In genomic region chr12:117047810-117048584, GRCh38 we compare ENCODE assay signal across 10 cellular contexts. TPM values are rescaled to one million over a fixed set of nuclear protein-coding genes. Genes with fewer than 3 reads are reported as not detected.
DNase-seq lines count a peak whose midpoint lies in the region; ATAC-seq, FAIRE-seq and TF ChIP-seq lines count a peak whose summit lies in the region.
"Had no signal": no experiment of that assay in that cellular context is flagged by ENCODE, and none has a peak within 500 bp of the region (broad histone marks: within the 10 kb centered on the region; RNA-seq: fewer than 3 reads in every experiment).

No MANE protein-coding gene starts in this region.

- peaks cover 3% of the 10 kb centered on the region for H3K27me3 ChIP-seq in fibroblast of lung (ENCODE audit: control insufficient read depth, insufficient read depth, low read length)
- H3K27me3 ChIP-seq in mesendoderm (ENCODE audit: insufficient read depth, low read length, poor library complexity), result no peaks in the 10 kb centered on the region
- no peaks in the 10 kb centered on the region for H3K27me3 ChIP-seq in small intestine (ENCODE audit: control insufficient read depth in 2 of 2, insufficient read depth in 2 of 2, low read length in 2 of 2)

- no peaks in the 10 kb centered on the region for H4K20me1 ChIP-seq in fibroblast of lung (ENCODE audit: control insufficient read depth, extremely low read depth, insufficient read depth, low read length)

- H3K79me2 ChIP-seq in fibroblast of lung (ENCODE audit: control insufficient read depth, insufficient read depth, low read length), result no peaks in the 10 kb centered on the region
- H3K79me2 ChIP-seq in mesendoderm (ENCODE audit: control insufficient read depth, insufficient read depth, low read length), result no peaks in the 10 kb centered on the region

- H3K18ac ChIP-seq in mesendoderm (ENCODE audit: low read length), result no peak overlapping the region

- H3K4me2 ChIP-seq in fibroblast of lung (ENCODE audit: extremely low read depth, insufficient read depth, low read length) (no peak overlapping the region), mesendoderm (ENCODE audit: low read length) (no peak overlapping the region)

- H3K9me3 ChIP-seq in fibroblast of lung (ENCODE audit: control insufficient read depth, insufficient read depth, low read depth, low read length) (no peaks in the 10 kb centered on the region), small intestine (ENCODE audit: control insufficient read depth, low read depth) (no peaks in the 10 kb centered on the region)

- no peak overlapping the region for H2AK5ac ChIP-seq in mesendoderm (ENCODE audit: low read length)

- H4K8ac ChIP-seq in mesendoderm (ENCODE audit: low read depth, low read length), result no peak overlapping the region

- H3K79me1 ChIP-seq in mesendoderm (ENCODE audit: low read length), result no peaks in the 10 kb centered on the region

- TF ChIP-seq CTCF in AG10803 (conservative IDR thresholded peaks at IDR 0.05; ENCODE audit: low read length), result no peak
- no peak for TF ChIP-seq CTCF in fibroblast of lung (conservative IDR thresholded peaks at IDR 0.05 in 1 of 2, IDR thresholded peaks at IDR 0.05 in 1 of 2; ENCODE audit: low read depth in 1 of 2, low read length in 2 of 2)

- H3K4ac ChIP-seq in mesendoderm (ENCODE audit: low read depth, low read length), result no peak overlapping the region

- H3K23ac ChIP-seq in mesendoderm (ENCODE audit: low read length), result no peak overlapping the region

- H3K4me3 ChIP-seq in AG10803 (ENCODE audit: low read length), result no peak overlapping the region
- H3K4me3 ChIP-seq in fibroblast of lung (replicated peaks in 1 of 4; ENCODE audit: control extremely low read depth in 1 of 4, insufficient read depth in 1 of 4, low read depth in 3 of 4, low read length in 4 of 4), result no peak overlapping the region
- no peak overlapping the region for H3K4me3 ChIP-seq in mesendoderm (ENCODE audit: low read length)
- H3K4me3 ChIP-seq in small intestine (ENCODE audit: low read depth in 1 of 2, low read length in 2 of 2), result no peak overlapping the region

- H4K5ac ChIP-seq in mesendoderm (ENCODE audit: low read length), result no peak overlapping the region

- H2AFZ ChIP-seq in fibroblast of lung (ENCODE audit: low read length), result peak overlapping the region; percentile 31

- no peak for TF ChIP-seq POLR2A in GM18505 (IDR thresholded peaks at IDR 0.05; ENCODE audit: borderline replicate concordance, extremely low read depth, insufficient read depth, insufficient read length)

- H2BK15ac ChIP-seq in mesendoderm (replicated peaks; ENCODE audit: low read depth), result no peak overlapping the region

- H3K9ac ChIP-seq in fibroblast of lung (ENCODE audit: insufficient read depth, low read length) (no peak overlapping the region), mesendoderm (ENCODE audit: low read length) (no peak overlapping the region)

- H3K36me3 ChIP-seq in fibroblast of lung (ENCODE audit: control insufficient read depth, insufficient read depth, low read length) (no peaks in the 10 kb centered on the region), mesendoderm (ENCODE audit: control insufficient read depth, insufficient read depth, low read length) (no peaks in the 10 kb centered on the region), small intestine (ENCODE audit: control insufficient read depth in 2 of 2, insufficient read depth in 2 of 2, low read length in 2 of 2) (no peaks in the 10 kb centered on the region)

- no peak overlapping the region for H2BK5ac ChIP-seq in mesendoderm (ENCODE audit: low read length)

- DNase-seq in AG10803 (ENCODE audit: low read depth) (peak; percentile 25), M059J (ENCODE audit: low read depth) (peak; percentile 56), fibroblast of lung (ENCODE audit: low read depth in 2 of 2) (peak; percentile 27), mesendoderm (peak; percentile 57), small intestine (no peak), SKM-1 (lab: John Stamatoyannopoulos, UW; ENCODE audit: unreplicated experiment) (no peak)
- DNase-seq: NCI-H69 had no signal

- no peak for FAIRE-seq in small intestine (lab: Jason Lieb, UNC)

- no peak overlapping the region for H2BK120ac ChIP-seq in mesendoderm (ENCODE audit: low read depth, low read length)

- ATAC-seq in HG02973 (IDR thresholded peaks at IDR 0.05; ENCODE audit: unreplicated experiment), result no peak
- ATAC-seq in GM18505 (IDR thresholded peaks at IDR 0.05; ENCODE audit: unreplicated experiment), result no peak

- WGBS in mesendoderm (ENCODE audit: extremely low coverage, insufficient coverage, low lambda C conversion rate), result no CpG with 5 or more reads among the region's 18 CpGs
- 51 to 62% (median 53%) methylated on average over 18 of the region's 18 CpGs for WGBS in small intestine, 3 donors

- no peak overlapping the region for H3K56ac ChIP-seq in mesendoderm (ENCODE audit: low read length)

- H3K4me1 ChIP-seq in fibroblast of lung (ENCODE audit: control insufficient read depth, extremely low read depth, insufficient read depth, low read length) (peaks cover 3% of the 10 kb centered on the region), mesendoderm (ENCODE audit: control insufficient read depth, low read depth, low read length) (peaks cover 10% of the 10 kb centered on the region), small intestine (ENCODE audit: control insufficient read depth in 2 of 2, insufficient read depth in 1 of 2, low read depth in 1 of 2, low read length in 1 of 2) (no peaks in the 10 kb centered on the region)

- no peak overlapping the region for H3K27ac ChIP-seq in fibroblast of lung (ENCODE audit: insufficient read depth, low read length)
- H3K27ac ChIP-seq in mesendoderm (ENCODE audit: low read depth, low read length), result peak overlapping the region; percentile 33
- H3K27ac ChIP-seq in small intestine (ENCODE audit: low read depth in 1 of 2, low read length in 1 of 2), result peak overlapping the region in 1 of 2 donors; percentile 1

RNA-seq across cellular contexts. Expression of gene TESC, which starts 51.2 kb away (rescaled TPM):
- not detected in 2 replicates for total RNA-seq in M059J (2014; rRNA removed; shearing (Covaris generic))
- not detected in 2 replicates for total RNA-seq in fibroblast of lung
- not detected in 2 replicates for polyA plus RNA-seq in fibroblast of lung
- not detected in 2 replicates for polyA plus RNA-seq in fibroblast of lung (2012)
- not detected in 2 replicates for polyA minus RNA-seq in fibroblast of lung (ENCODE audit: low replicate concordance)
- 1.5 TPM for polyA plus RNA-seq in mesendoderm (2013, experiment 1 of 2)
- 1.4 TPM for polyA plus RNA-seq in mesendoderm (2013, experiment 2 of 2)
- polyA plus RNA-seq in small intestine, result 1 to 10 TPM in 2 of 3 donors, not detected in 1; 4.9 to 6.4 TPM
- total RNA-seq: MCF 10A had no signal

Comparison
In these comparisons a context has a peak if more than half of its experiments do, and no peak if none do; other contexts are left out.
1. DNase-seq: peak in AG10803 (single experiment), M059J (single experiment), fibroblast of lung (2 of 2) and mesendoderm (single experiment); none in small intestine (single experiment) and SKM-1 (single experiment).